Comparison of ENCODE assay signal across 21 cellular contexts in the genomic region with DNA sequence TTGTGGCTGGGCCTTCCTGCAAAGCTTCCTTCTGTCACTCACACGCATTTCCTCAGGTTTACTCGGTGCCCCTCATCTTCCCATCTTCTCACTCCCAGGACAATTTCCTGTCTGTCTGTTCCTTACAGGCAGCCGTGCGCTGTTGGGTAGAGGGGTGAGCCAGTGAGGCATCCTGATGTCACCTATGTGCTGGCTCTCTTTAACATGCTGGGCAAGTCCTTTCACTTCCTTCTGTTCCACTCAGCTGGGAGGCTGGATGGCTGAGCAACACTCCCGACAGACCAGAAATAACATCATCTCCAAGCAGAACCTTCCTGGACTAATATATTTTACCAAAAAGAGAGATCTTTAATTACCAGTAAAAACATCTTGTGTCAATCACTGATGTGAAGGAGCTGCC.
DNase-seq lines count a peak whose midpoint lies in the region; ATAC-seq and TF ChIP-seq lines count a peak whose summit lies in the region.
"Had no signal": no experiment of that assay in that cellular context is flagged by ENCODE, and none has a peak within 500 bp of the region (broad histone marks: within the 10 kb centered on the region; RNA-seq: fewer than 3 reads in every experiment).

No MANE protein-coding gene starts in this region.

- WGBS in SK-N-SH (ENCODE audit: low lambda C conversion rate) = 64% methylated on average over 5 of the region's 5 CpGs

- no peaks in the 10 kb centered on the region for H3K79me2 ChIP-seq in SK-N-SH (ENCODE audit: insufficient read depth)

- H3K4me2 ChIP-seq in SK-N-SH = no peak overlapping the region
- H3K4me2 ChIP-seq: KMS-11 had no signal

- H3K9me3 ChIP-seq in SK-N-SH = no peaks in the 10 kb centered on the region

- no peak overlapping the region for H2AFZ ChIP-seq in SK-N-SH (ENCODE audit: low read depth)

- CTCF ChIA-PET in SK-N-SH (lab: Yijun Ruan, JAX) = interaction anchor here (0.9 to 1.1 kb wide), 2 partner anchors 10 to 1009 kb away, joined by 3 read pairs; no protein-coding TSS in a partner anchor

- no peaks in the 10 kb centered on the region for H4K20me1 ChIP-seq in SK-N-SH (ENCODE audit: insufficient read depth)

- no peak overlapping the region for H3K9ac ChIP-seq in SK-N-SH
- H3K9ac ChIP-seq: KMS-11 had no signal

- no peak for TF ChIP-seq EP300 in SK-N-SH (IDR thresholded peaks at IDR 0.05; ENCODE audit: borderline replicate concordance in 1 of 2, low read depth in 1 of 2, low read length in 1 of 2)

- no peaks in the 10 kb centered on the region for H3K9me2 ChIP-seq in SK-N-SH

- H3K27me3 ChIP-seq in SK-N-SH (ENCODE audit: insufficient read depth) = peaks cover 17% of the 10 kb centered on the region

- H3K27ac ChIP-seq in SK-N-SH (ENCODE audit: low read depth in 2 of 2, low read length in 1 of 2) = no peak overlapping the region
- H3K27ac ChIP-seq: 22Rv1, KMS-11 had no signal

- no peak overlapping the region for H3K4me3 ChIP-seq in SK-N-SH (ENCODE audit: low read depth in 2 of 2, low read length in 1 of 2)
- H3K4me3 ChIP-seq: HAP-1 had no signal

- DNase-seq in NOMO-1 treated with DMSO at 0.1 percent for 48 hours (lab: John Stamatoyannopoulos, UW; ENCODE audit: unreplicated experiment) (peak; percentile 3), NOMO-1 treated with dmso at 0.1 percent for 144 hours (lab: John Stamatoyannopoulos, UW; ENCODE audit: unreplicated experiment) (no peak), UCSD-AML1 (lab: John Stamatoyannopoulos, UW; ENCODE audit: unreplicated experiment) (peak; percentile 23), germinal center (ENCODE audit: low spot score) (no peak), NCI-H146 treated with DMSO at 0.1 percent for 48 hours (lab: John Stamatoyannopoulos, UW; ENCODE audit: unreplicated experiment) (no peak), SK-N-SH (no peak)
- DNase-seq: GOT3, HFFc6, IMR-90, MV-4-11, NCI-H1105, NCI-H1436 treated with DMSO at 0.1 percent for 48 hours, NCI-H1930, NCI-H2107, NCI-H526 treated with DMSO at 0.1 percent for 48 hours had no signal

- POLR2A ChIA-PET in SK-N-SH (lab: Yijun Ruan, JAX) = no interaction called here

- TF ChIP-seq RAD21 in SK-N-SH (IDR thresholded peaks at IDR 0.05; ENCODE audit: low read length) = no peak

- peaks cover 0 to 11% of the 10 kb centered on the region in 2 experiments; a peak in 1 of 4 replicates for H3K4me1 ChIP-seq in SK-N-SH (ENCODE audit: control insufficient read depth in 1 of 2, insufficient read depth in 2 of 2, low read depth in 1 of 2, low read length in 1 of 2)
- H3K4me1 ChIP-seq: HAP-1 had no signal

- TF ChIP-seq CTCF in SK-N-SH (IDR thresholded peaks at IDR 0.05) = no peak

- H3F3A ChIP-seq in SK-N-SH (replicated peaks; ENCODE audit: insufficient read depth) = no peaks in the 10 kb centered on the region

- no peaks in the 10 kb centered on the region for H3K36me3 ChIP-seq in SK-N-SH (replicated peaks in 1 of 2; ENCODE audit: control insufficient read depth in 1 of 2, insufficient read depth in 2 of 2, low read length in 1 of 2)
- H3K36me3 ChIP-seq: HAP-1 had no signal

- peak; percentile 37 for ATAC-seq in esophagus mucosa
- no peak for ATAC-seq in HG03139 (IDR thresholded peaks at IDR 0.05; ENCODE audit: unreplicated experiment)
- ATAC-seq: SK-N-SH treated with all-trans-retinoic acid at 6 μM for 48 hours had no signal

TF ChIP-seq in SK-N-SH, 30 proteins besides CTCF, POLR2A, EP300 and RAD21:
- no peak for TF ChIP-seq RXRA (IDR thresholded peaks at IDR 0.05; ENCODE audit: borderline replicate concordance, low read depth)
- TF ChIP-seq, protein P1, sequence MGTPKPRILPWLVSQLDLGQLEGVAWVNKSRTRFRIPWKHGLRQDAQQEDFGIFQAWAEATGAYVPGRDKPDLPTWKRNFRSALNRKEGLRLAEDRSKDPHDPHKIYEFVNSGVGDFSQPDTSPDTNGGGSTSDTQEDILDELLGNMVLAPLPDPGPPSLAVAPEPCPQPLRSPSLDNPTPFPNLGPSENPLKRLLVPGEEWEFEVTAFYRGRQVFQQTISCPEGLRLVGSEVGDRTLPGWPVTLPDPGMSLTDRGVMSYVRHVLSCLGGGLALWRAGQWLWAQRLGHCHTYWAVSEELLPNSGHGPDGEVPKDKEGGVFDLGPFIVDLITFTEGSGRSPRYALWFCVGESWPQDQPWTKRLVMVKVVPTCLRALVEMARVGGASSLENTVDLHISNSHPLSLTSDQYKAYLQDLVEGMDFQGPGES (IDR thresholded peaks at IDR 0.05; ENCODE audit: low read depth, low read length) = no peak
- TF ChIP-seq, protein P2, sequence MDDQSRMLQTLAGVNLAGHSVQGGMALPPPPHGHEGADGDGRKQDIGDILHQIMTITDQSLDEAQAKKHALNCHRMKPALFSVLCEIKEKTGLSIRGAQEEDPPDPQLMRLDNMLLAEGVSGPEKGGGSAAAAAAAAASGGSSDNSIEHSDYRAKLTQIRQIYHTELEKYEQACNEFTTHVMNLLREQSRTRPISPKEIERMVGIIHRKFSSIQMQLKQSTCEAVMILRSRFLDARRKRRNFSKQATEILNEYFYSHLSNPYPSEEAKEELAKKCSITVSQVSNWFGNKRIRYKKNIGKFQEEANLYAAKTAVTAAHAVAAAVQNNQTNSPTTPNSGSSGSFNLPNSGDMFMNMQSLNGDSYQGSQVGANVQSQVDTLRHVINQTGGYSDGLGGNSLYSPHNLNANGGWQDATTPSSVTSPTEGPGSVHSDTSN (IDR thresholded peaks at IDR 0.05) = no peak
- no peak for TF ChIP-seq TCF12 (IDR thresholded peaks at IDR 0.05)
- TF ChIP-seq TEAD4 (IDR thresholded peaks at IDR 0.05; ENCODE audit: borderline replicate concordance, insufficient read depth) = no peak
- no peak for TF ChIP-seq SMC3 (IDR thresholded peaks at IDR 0.05; ENCODE audit: low read depth, low read length)
- no peak for TF ChIP-seq RFX5 (IDR thresholded peaks at IDR 0.05; ENCODE audit: low read length)
- no peak for TF ChIP-seq REST (IDR thresholded peaks at IDR 0.05; ENCODE audit: low read depth, low read length)
- no peak for TF ChIP-seq RCOR1 (IDR thresholded peaks at IDR 0.05; ENCODE audit: low read length)
- TF ChIP-seq TAF1 (IDR thresholded peaks at IDR 0.05; ENCODE audit: borderline replicate concordance, low read depth, low read length) = no peak
- TF ChIP-seq, protein P3, sequence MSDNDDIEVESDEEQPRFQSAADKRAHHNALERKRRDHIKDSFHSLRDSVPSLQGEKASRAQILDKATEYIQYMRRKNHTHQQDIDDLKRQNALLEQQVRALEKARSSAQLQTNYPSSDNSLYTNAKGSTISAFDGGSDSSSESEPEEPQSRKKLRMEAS (IDR thresholded peaks at IDR 0.05; ENCODE audit: low read depth) = no peak
- no peak for TF ChIP-seq POLR2AphosphoS5 (IDR thresholded peaks at IDR 0.05; ENCODE audit: low read depth, low read length)
- TF ChIP-seq, protein P4, sequence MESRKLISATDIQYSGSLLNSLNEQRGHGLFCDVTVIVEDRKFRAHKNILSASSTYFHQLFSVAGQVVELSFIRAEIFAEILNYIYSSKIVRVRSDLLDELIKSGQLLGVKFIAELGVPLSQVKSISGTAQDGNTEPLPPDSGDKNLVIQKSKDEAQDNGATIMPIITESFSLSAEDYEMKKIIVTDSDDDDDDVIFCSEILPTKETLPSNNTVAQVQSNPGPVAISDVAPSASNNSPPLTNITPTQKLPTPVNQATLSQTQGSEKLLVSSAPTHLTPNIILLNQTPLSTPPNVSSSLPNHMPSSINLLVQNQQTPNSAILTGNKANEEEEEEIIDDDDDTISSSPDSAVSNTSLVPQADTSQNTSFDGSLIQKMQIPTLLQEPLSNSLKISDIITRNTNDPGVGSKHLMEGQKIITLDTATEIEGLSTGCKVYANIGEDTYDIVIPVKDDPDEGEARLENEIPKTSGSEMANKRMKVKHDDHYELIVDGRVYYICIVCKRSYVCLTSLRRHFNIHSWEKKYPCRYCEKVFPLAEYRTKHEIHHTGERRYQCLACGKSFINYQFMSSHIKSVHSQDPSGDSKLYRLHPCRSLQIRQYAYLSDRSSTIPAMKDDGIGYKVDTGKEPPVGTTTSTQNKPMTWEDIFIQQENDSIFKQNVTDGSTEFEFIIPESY (IDR thresholded peaks at IDR 0.05; ENCODE audit: borderline replicate concordance, low read depth) = no peak
- no peak for TF ChIP-seq FOXM1 (IDR thresholded peaks at IDR 0.05; ENCODE audit: low read depth)
- no peak for TF ChIP-seq MEF2A (IDR thresholded peaks at IDR 0.05; ENCODE audit: borderline replicate concordance, low read depth)

Comparison
In these comparisons a context has a peak if more than half of its experiments do, and no peak if none do; other contexts are left out.
1. DNase-seq: peak in NOMO-1 treated with DMSO at 0.1 percent for 48 hours (single experiment) and UCSD-AML1 (single experiment); none in NOMO-1 treated with dmso at 0.1 percent for 144 hours (single experiment), germinal center (single experiment), NCI-H146 treated with DMSO at 0.1 percent for 48 hours (single experiment) and SK-N-SH (single experiment).